Comparison of ENCODE assay signal across 25 cellular contexts in genomic region chr9:110371411-110372013, GRCh38. TPM values are rescaled to one million over a fixed set of nuclear protein-coding genes. Genes with fewer than 3 reads are reported as not detected.
"Had no signal": no experiment of that assay in that cellular context is flagged by ENCODE, and none has a peak within 500 bp of the region (broad histone marks: within the 10 kb centered on the region; RNA-seq: fewer than 3 reads in every experiment).

No MANE protein-coding gene starts in this region.

- H3K36me3 Mint-ChIP-seq: activated naive CD4-positive, alpha-beta T cell treated with anti-CD3 and anti-CD28 coated beads, Interleukin-2, amount 50 U/mL, for 24 hours had no signal

- H3K4me3 Mint-ChIP-seq: activated naive CD4-positive, alpha-beta T cell treated with anti-CD3 and anti-CD28 coated beads, Interleukin-2, amount 50 U/mL, for 24 hours; neural crest cell had no signal

- H3K9me3 Mint-ChIP-seq: activated naive CD4-positive, alpha-beta T cell treated with anti-CD3 and anti-CD28 coated beads, Interleukin-2, amount 50 U/mL, for 24 hours; neural crest cell had no signal

- H3K27me3 Mint-ChIP-seq: activated naive CD4-positive, alpha-beta T cell treated with anti-CD3 and anti-CD28 coated beads, Interleukin-2, amount 50 U/mL, for 24 hours had no signal

- DNase-seq: activated CD4-positive, alpha-beta T cell treated with anti-CD3 and anti-CD28 coated beads, Interleukin-2, amount 50 U/mL, for 4 hours; activated gamma-delta T cell; effector CD4-positive, alpha-beta T cell; hypothalamus; kidney; right cardiac atrium; stimulated activated naive CD8-positive, alpha-beta T cell treated with anti-CD3 and anti-CD28 coated beads, Interleukin-15, Interleukin-2, amounts not matched to agents 100 U/mL and 50 U/mL, for 24 hours; substantia nigra; T1000; tibial artery; WERI-Rb-1 had no signal

- H3K4me1 Mint-ChIP-seq: activated naive CD4-positive, alpha-beta T cell treated with anti-CD3 and anti-CD28 coated beads, Interleukin-2, amount 50 U/mL, for 24 hours; neural crest cell had no signal

- H3K27ac Mint-ChIP-seq: activated naive CD4-positive, alpha-beta T cell treated with anti-CD3 and anti-CD28 coated beads, Interleukin-2, amount 50 U/mL, for 24 hours had no signal

- ATAC-seq: esophagus mucosa; left lobe of liver; right cardiac atrium; stimulated activated naive CD8-positive, alpha-beta T cell treated with anti-CD3 and anti-CD28 coated beads, Interleukin-15, Interleukin-2, amounts not matched to agents 100 U/mL and 50 U/mL, for 24 hours had no signal

RNA-seq across cellular contexts. Expression of gene TXNDC8, which starts 33.8 kb away (rescaled TPM):
- total RNA-seq: activated CD8-positive, alpha-beta memory T cell treated with anti-CD3 and anti-CD28 coated beads for 36 hours; ascending aorta; bronchial epithelial cell; cerebellum; esophagus mucosa; glomerular endothelial cell; kidney; left lobe of liver; lung microvascular endothelial cell; mononuclear cell; neural crest cell; omental fat pad; posterior vena cava; right cardiac atrium; T-helper 1 cell treated with Interleukin-12 subunit alpha and Interleukin-12 subunit beta and Interleukin-4 antibody, amounts not matched to agents 30 ng/mL and 1 ng/mL, for 36 hours had no signal
